25 cellular contexts compared by ENCODE assay signal in genomic region chr11:102382384-102382783, GRCh38. TPM values are rescaled to one million over a fixed set of nuclear protein-coding genes. Genes with fewer than 3 reads are reported as not detected.
DNase-seq lines count a peak whose midpoint lies in the region; ATAC-seq, FAIRE-seq and TF ChIP-seq lines count a peak whose summit lies in the region.
"Had no signal": no experiment of that assay in that cellular context is flagged by ENCODE, and none has a peak within 500 bp of the region (broad histone marks: within the 10 kb centered on the region; RNA-seq: fewer than 3 reads in every experiment).

No MANE protein-coding gene starts in this region.

- H3K4me1 Mint-ChIP-seq in activated naive CD4-positive, alpha-beta T cell treated with anti-CD3 and anti-CD28 coated beads, Interleukin-2, amount 50 U/mL, for 24 hours, result peaks cover 66% of the 10 kb centered on the region
- H3K4me1 Mint-ChIP-seq in activated T-helper 17 cell treated with anti-CD3 and anti-CD28 coated beads, Interleukin-2, amount 50 U/mL, for 72 hours, result peaks cover 9% of the 10 kb centered on the region
- H3K4me1 Mint-ChIP-seq: CD14-positive monocyte had no signal

- CTCF ChIA-PET in endothelial cell of umbilical vein (lab: Charles Lee), result interaction anchor here (0.6 to 2.0 kb wide), 4 partner anchors 8 to 40 kb away, joined by 3 to 15 read pairs (median 5); no protein-coding TSS in a partner anchor

- no peak overlapping the region for H4K8ac ChIP-seq in mesenchymal stem cell (ENCODE audit: low read length)

- H3K9me3 ChIP-seq in endothelial cell of umbilical vein (replicated peaks; ENCODE audit: control insufficient read depth, insufficient read depth, low read length) (no peaks in the 10 kb centered on the region), testis (no peaks in the 10 kb centered on the region), mesenchymal stem cell (ENCODE audit: control insufficient read depth, low read length) (no peaks in the 10 kb centered on the region)
- H3K9me3 ChIP-seq: BE2C, SJSA1 had no signal

- TF ChIP-seq CTCF in endothelial cell of umbilical vein (IDR thresholded peaks at IDR 0.05; ENCODE audit: extremely low read depth in 1 of 2, insufficient read depth in 1 of 2, low read depth in 1 of 2, low read length in 2 of 2) (no peak), testis (IDR thresholded peaks at IDR 0.05) (no peak)

- dilution Hi-C loops in endothelial cell of umbilical vein (cut with MboI; ENCODE audit: extremely low pct_ligation_motif_present, low sequenced_read_pairs), result no loop called here

- H2AFZ ChIP-seq in endothelial cell of umbilical vein (ENCODE audit: low read depth, low read length) (no peak overlapping the region), mesenchymal stem cell (ENCODE audit: low read depth, low read length) (no peak overlapping the region)
- H2AFZ ChIP-seq: GM23338, PC-9 had no signal

- BruUV-seq in endothelial cell of umbilical vein (replicated peaks; lab: Mats Ljungman, UMichigan), result no TSS peak

- H3K36me3 ChIP-seq in endothelial cell of umbilical vein (ENCODE audit: control insufficient read depth in 2 of 2, extremely low read depth in 1 of 2, insufficient read depth in 2 of 2, low read length in 2 of 2) (peaks cover 2 to 8% of the 10 kb centered on the region in 2 experiments), testis (ENCODE audit: low read depth, missing control alignments) (no peaks in the 10 kb centered on the region), mesenchymal stem cell (ENCODE audit: control insufficient read depth in 1 of 2, insufficient read depth in 2 of 2, low read depth in 1 of 2, low read length in 2 of 2) (peaks cover 8 to 94% of the 10 kb centered on the region in 2 experiments)

- no peak overlapping the region for H4K91ac ChIP-seq in mesenchymal stem cell (ENCODE audit: low read length)

- H2AK5ac ChIP-seq in mesenchymal stem cell (ENCODE audit: low read length, severe bottlenecking), result no peak overlapping the region

- DNase-seq in activated naive CD4-positive, alpha-beta T cell treated with anti-CD3 and anti-CD28 coated beads, Interleukin-2, amount 50 U/mL, for 16 hours, result no peak
- DNase-seq in endothelial cell of umbilical vein (ENCODE audit: low read depth, low spot score) (peak; percentile 80), testis (no peak), SK-N-DZ (ENCODE audit: low spot score) (no peak), mesenchymal stem cell (no peak)
- DNase-seq: 8988T, ACHN, BE2C, Calu3, DMS79 treated with DMSO at 0.1 percent for 48 hours, H9, KG1, MM.1S, NCI-H2029, NCI-H446 treated with DMSO at 0.1 percent for 48 hours, NCI-H526, PC-9, Right ventricle myocardium superior had no signal

- H3K4me1 ChIP-seq in endothelial cell of umbilical vein (ENCODE audit: control insufficient read depth, extremely low read depth, insufficient read depth, low read length), result peaks cover 41% of the 10 kb centered on the region
- peaks cover 22% of the 10 kb centered on the region for H3K4me1 ChIP-seq in testis
- peaks cover 10% of the 10 kb centered on the region for H3K4me1 ChIP-seq in mesenchymal stem cell (ENCODE audit: control insufficient read depth, insufficient read depth, low read depth, low read length)

- H3K27ac ChIP-seq in endothelial cell of umbilical vein (ENCODE audit: insufficient read depth, low read depth, low read length) (no peak overlapping the region), testis (peak overlapping the region; percentile 4 to 33), mesenchymal stem cell (ENCODE audit: low read length, poor library complexity, severe bottlenecking) (no peak overlapping the region)
- H3K27ac ChIP-seq: PC-9, SJSA1 had no signal

- no peak for TF ChIP-seq POLR2A in endothelial cell of umbilical vein (IDR thresholded peaks at IDR 0.05; ENCODE audit: low read depth, low read length)
- no peak for TF ChIP-seq POLR2A in testis (IDR thresholded peaks at IDR 0.05)

- H3K23ac ChIP-seq in mesenchymal stem cell (ENCODE audit: low read length in 2 of 2), result no peak overlapping the region

- H3K9me3 Mint-ChIP-seq in activated naive CD4-positive, alpha-beta T cell treated with anti-CD3 and anti-CD28 coated beads, Interleukin-2, amount 50 U/mL, for 24 hours, result no peaks in the 10 kb centered on the region
- H3K9me3 Mint-ChIP-seq in activated T-helper 17 cell treated with anti-CD3 and anti-CD28 coated beads, Interleukin-2, amount 50 U/mL, for 72 hours, result no peaks in the 10 kb centered on the region
- H3K9me3 Mint-ChIP-seq: CD14-positive monocyte, GM23338, H9 had no signal

- H3K79me2 ChIP-seq in endothelial cell of umbilical vein (ENCODE audit: control insufficient read depth, insufficient read depth, low read length), result peaks cover 1% of the 10 kb centered on the region

- no peak overlapping the region for H3K14ac ChIP-seq in mesenchymal stem cell (ENCODE audit: low read length in 2 of 2)

- peak; percentile 38 for FAIRE-seq in endothelial cell of umbilical vein (lab: Jason Lieb, UNC)
- FAIRE-seq: GM12892 had no signal

- no peak overlapping the region for H3K4ac ChIP-seq in mesenchymal stem cell (ENCODE audit: low read depth in 1 of 2, low read length in 2 of 2)

- no peak overlapping the region for H3K4me3 ChIP-seq in endothelial cell of umbilical vein (replicated peaks in 1 of 3; ENCODE audit: insufficient read depth in 1 of 3, low read depth in 1 of 3, low read length in 3 of 3)
- H3K4me3 ChIP-seq in testis, result no peak overlapping the region
- no peak overlapping the region for H3K4me3 ChIP-seq in mesenchymal stem cell (ENCODE audit: insufficient read depth in 1 of 2, low read depth in 1 of 2, low read length in 2 of 2)
- H3K4me3 ChIP-seq: GM23338, PC-9, SJSA1 had no signal

- H3K79me1 ChIP-seq in mesenchymal stem cell (replicated peaks; ENCODE audit: low read length, poor library complexity, severe bottlenecking), result peaks cover 4% of the 10 kb centered on the region

- intact Hi-C loops in endothelial cell of umbilical vein (cut with micrococcal nuclease), result no loop called here
- intact Hi-C loops in testis (cut with DNase I; ENCODE audit: low total_unique reads), result no loop called here

- no peaks in the 10 kb centered on the region for H4K20me1 ChIP-seq in endothelial cell of umbilical vein (replicated peaks; ENCODE audit: control insufficient read depth, extremely low read depth, insufficient read depth, low read length)

- peak; percentile 48 for ATAC-seq in activated T-helper 17 cell treated with anti-CD3 and anti-CD28 coated beads, Interleukin-2, amount 50 U/mL, for 72 hours (replicated peaks)
- ATAC-seq in GM19023 (IDR thresholded peaks at IDR 0.05; ENCODE audit: unreplicated experiment), result no peak
- ATAC-seq: GM23338 had no signal

- POLR2A ChIA-PET in endothelial cell of umbilical vein (lab: Charles Lee), result no interaction called here

- H2BK5ac ChIP-seq in mesenchymal stem cell (ENCODE audit: low read depth, low read length, poor library complexity, severe bottlenecking), result no peak overlapping the region

- H3K9ac ChIP-seq in endothelial cell of umbilical vein (replicated peaks; ENCODE audit: extremely low read depth, insufficient read depth, low read length) (no peak overlapping the region), mesenchymal stem cell (ENCODE audit: low read length) (no peak overlapping the region)

- WGBS in testis, 2 donors, result 84 to 89% methylated on average over 3 of the region's 3 CpGs
- WGBS in mesenchymal stem cell, result 98% methylated on average over 3 of the region's 3 CpGs

- H3K27me3 Mint-ChIP-seq in activated naive CD4-positive, alpha-beta T cell treated with anti-CD3 and anti-CD28 coated beads, Interleukin-2, amount 50 U/mL, for 24 hours, result no peaks in the 10 kb centered on the region
- H3K27me3 Mint-ChIP-seq in activated T-helper 17 cell treated with anti-CD3 and anti-CD28 coated beads, Interleukin-2, amount 50 U/mL, for 72 hours, result no peaks in the 10 kb centered on the region

- H3K27ac Mint-ChIP-seq in activated naive CD4-positive, alpha-beta T cell treated with anti-CD3 and anti-CD28 coated beads, Interleukin-2, amount 50 U/mL, for 24 hours, result peak overlapping the region; percentile 25
- peak overlapping the region; percentile 44 for H3K27ac Mint-ChIP-seq in activated T-helper 17 cell treated with anti-CD3 and anti-CD28 coated beads, Interleukin-2, amount 50 U/mL, for 72 hours
- H3K27ac Mint-ChIP-seq: GM23338, H9 had no signal

- no peak overlapping the region for H3K4me2 ChIP-seq in endothelial cell of umbilical vein (ENCODE audit: insufficient read depth, low read length)
- H3K4me2 ChIP-seq in mesenchymal stem cell (ENCODE audit: low read length, poor library complexity, severe bottlenecking), result no peak overlapping the region
- H3K4me2 ChIP-seq: GM23338, PC-9 had no signal

- no peaks in the 10 kb centered on the region for H3K9me1 ChIP-seq in endothelial cell of umbilical vein (replicated peaks; ENCODE audit: control insufficient read depth, extremely low read depth, insufficient read depth, low read length)

- peaks cover 29% of the 10 kb centered on the region for H3K36me3 Mint-ChIP-seq in activated naive CD4-positive, alpha-beta T cell treated with anti-CD3 and anti-CD28 coated beads, Interleukin-2, amount 50 U/mL, for 24 hours
- peaks cover 98% of the 10 kb centered on the region for H3K36me3 Mint-ChIP-seq in activated T-helper 17 cell treated with anti-CD3 and anti-CD28 coated beads, Interleukin-2, amount 50 U/mL, for 72 hours (ENCODE audit: low read depth)

- H2BK15ac ChIP-seq in mesenchymal stem cell (ENCODE audit: low read depth, poor library complexity, severe bottlenecking), result no peak overlapping the region

- H3K27me3 ChIP-seq in endothelial cell of umbilical vein (ENCODE audit: control insufficient read depth in 2 of 2, insufficient read depth in 2 of 2, low read length in 2 of 2) (no peaks in the 10 kb centered on the region), testis (no peaks in the 10 kb centered on the region), mesenchymal stem cell (ENCODE audit: control insufficient read depth in 1 of 2, insufficient read depth in 1 of 2, low read length in 2 of 2) (no peaks in the 10 kb centered on the region)
- H3K27me3 ChIP-seq: BE2C, SJSA1 had no signal

- no peak overlapping the region for H2BK12ac ChIP-seq in mesenchymal stem cell (ENCODE audit: low read length in 2 of 2)

- H3K18ac ChIP-seq in mesenchymal stem cell (ENCODE audit: low read depth in 1 of 2, low read length in 2 of 2), result peak overlapping the region in 1 of 2 experiments; percentile 9

- H3K4me3 Mint-ChIP-seq in activated naive CD4-positive, alpha-beta T cell treated with anti-CD3 and anti-CD28 coated beads, Interleukin-2, amount 50 U/mL, for 24 hours, result no peak overlapping the region
- H3K4me3 Mint-ChIP-seq in activated T-helper 17 cell treated with anti-CD3 and anti-CD28 coated beads, Interleukin-2, amount 50 U/mL, for 72 hours, result no peak overlapping the region
- H3K4me3 Mint-ChIP-seq: CD14-positive monocyte, GM23338, H9 had no signal

- no peak overlapping the region for H2BK120ac ChIP-seq in mesenchymal stem cell (ENCODE audit: low read depth, low read length)

RNA-seq across cellular contexts. Expression of gene BIRC2, which starts 35.4 kb away (rescaled TPM):
- 10 to 100 TPM; 27.3 to 60.9 TPM for total RNA-seq in activated T-helper 17 cell treated with anti-CD3 and anti-CD28 coated beads, Interleukin-2, amount 50 U/mL, for 72 hours
- 47.3 and 49.9 TPM in 2 replicates for total RNA-seq in endothelial cell of umbilical vein
- 32.9 and 42.8 TPM in 2 replicates for polyA plus RNA-seq in endothelial cell of umbilical vein
- 38.3 and 49.0 TPM in 2 replicates for polyA plus RNA-seq in endothelial cell of umbilical vein (2011; cell fraction: cytosol; rRNA removed)
- 73.7 and 80.9 TPM in 2 replicates for polyA plus RNA-seq in endothelial cell of umbilical vein (2011; cell fraction: nucleus; rRNA removed)
- 60.5 and 68.2 TPM in 2 replicates for polyA plus RNA-seq in endothelial cell of umbilical vein (2012)
- 63.1 and 82.2 TPM in 2 replicates for polyA minus RNA-seq in endothelial cell of umbilical vein
- 14.7 TPM for polyA minus RNA-seq in endothelial cell of umbilical vein (2011; cell fraction: cytosol; rRNA and poly(A)+ RNA removed)
- 114 and 187 TPM in 2 replicates for polyA minus RNA-seq in endothelial cell of umbilical vein (2011; cell fraction: nucleus; rRNA and poly(A)+ RNA removed)
- total RNA-seq in testis, result 10 to 100 TPM; 62.7 to 73.1 TPM
- 41.3 TPM for polyA plus RNA-seq in testis (ENCODE audit: insufficient read depth, low read depth, low replicate concordance)
- 12.5 and 22.3 TPM in 2 replicates for polyA plus RNA-seq in SK-N-DZ (2014; cell fraction: cytosol; rRNA removed)
- 11.2 and 11.9 TPM in 2 replicates for polyA plus RNA-seq in SK-N-DZ (2014; cell fraction: nucleus; rRNA removed)
- polyA plus RNA-seq in mesenchymal stem cell (2013, experiment 1 of 2), result 36.2 TPM
- 37.6 TPM for polyA plus RNA-seq in mesenchymal stem cell (2013, experiment 2 of 2)

Comparison
In these comparisons a context has a peak if more than half of its experiments do, and no peak if none do; other contexts are left out.
1. H3K27ac ChIP-seq: peak in testis (2 of 2); none in endothelial cell of umbilical vein (single experiment) and mesenchymal stem cell (single experiment).